In genomic region chr22:39349967-39350802, GRCh38 we compare ENCODE assay signal across 8 cellular contexts. TPM values are rescaled to one million over a fixed set of nuclear protein-coding genes. Genes with fewer than 3 reads are reported as not detected.
DNase-seq lines count a peak whose midpoint lies in the region; ATAC-seq and TF ChIP-seq lines count a peak whose summit lies in the region.

SYNGR1 (plus strand) TSS chr22:39349991; CDS start chr22:39350011, 20 bp downstream.

- H3K9me3 ChIP-seq in AG04450 (ENCODE audit: control insufficient read depth, insufficient read depth, low read length), result no peaks in the 10 kb centered on the region
- no peaks in the 10 kb centered on the region for H3K9me3 ChIP-seq in ascending aorta
- no peaks in the 10 kb centered on the region for H3K9me3 ChIP-seq in iPS-18a (ENCODE audit: control insufficient read depth, low read depth, low read length)
- H3K9me3 ChIP-seq in skeletal muscle tissue (ENCODE audit: control insufficient read depth in 3 of 3, low read length in 3 of 3), result no peaks in the 10 kb centered on the region

- H3K27ac ChIP-seq in AG04450 (ENCODE audit: low read depth, low read length) (no peak within 1 kb of the TSS), ascending aorta (peak within 1 kb of the TSS in 1 of 2 donors; percentile 63), iPS-18a (ENCODE audit: low read length) (no peak within 1 kb of the TSS), skeletal muscle tissue (ENCODE audit: low read depth, low read length) (no peak within 1 kb of the TSS)

- H3K4me1 ChIP-seq in ascending aorta (peaks cover 0 to 2% of the 10 kb centered on the region in 2 donors), iPS-18a (ENCODE audit: control insufficient read depth, low read depth, low read length) (peaks cover 19% of the 10 kb centered on the region), skeletal muscle tissue (ENCODE audit: control insufficient read depth in 3 of 3, insufficient read depth in 3 of 3, low read length in 3 of 3) (peaks cover 7 to 13% (median 12%) of the 10 kb centered on the region in 3 donors)

- peak within 1 kb of the TSS; percentile 58 for H3K9ac ChIP-seq in iPS-18a (ENCODE audit: low read length)
- peak within 1 kb of the TSS; percentile 73 to 85 (median 84) for H3K9ac ChIP-seq in skeletal muscle tissue (ENCODE audit: low read depth in 1 of 3, low read length in 3 of 3)

- H3K36me3 ChIP-seq in ascending aorta (no peaks in the 10 kb centered on the region), iPS-18a (ENCODE audit: control insufficient read depth, low read depth, low read length) (no peaks in the 10 kb centered on the region), skeletal muscle tissue (ENCODE audit: control insufficient read depth in 3 of 3, insufficient read depth in 3 of 3, low read length in 3 of 3) (no peaks in the 10 kb centered on the region)

- H3K4me3 ChIP-seq in AG04450 (ENCODE audit: low read depth, low read length) (peak within 1 kb of the TSS; percentile 74), HFF-Myc (replicated peaks; ENCODE audit: low read depth, low read length) (peak within 1 kb of the TSS; percentile 65), ascending aorta (peak within 1 kb of the TSS; percentile 72 to 96), iPS-18a (ENCODE audit: low read length) (peak within 1 kb of the TSS; percentile 73), skeletal muscle tissue (ENCODE audit: low read length in 3 of 3) (peak within 1 kb of the TSS; percentile 75 to 87 (median 83))

- CTCF ChIA-PET in AG04450 (lab: Charles Lee), result no interaction called here

- TF ChIP-seq CTCF in AG04450 (IDR thresholded peaks at IDR 0.05; ENCODE audit: low read depth, low read length) (peak; percentile 6; the same call in 1 of the 2 replicates), HFF-Myc (IDR thresholded peaks at IDR 0.05; ENCODE audit: low read depth, low read length, missing control alignments) (no peak), ascending aorta (IDR thresholded peaks at IDR 0.05) (no peak)

- POLR2A ChIA-PET in AG04450 (lab: Yijun Ruan, JAX), result interaction anchor here (1.0 to 2.0 kb wide), 2 partner anchors 31 to 170 kb away, joined by 4 to 18 read pairs; partner anchors contain the start of genes ATF4 and RPL3

- ATAC-seq in HG02763 (IDR thresholded peaks at IDR 0.05; ENCODE audit: unreplicated experiment) (no peak), GM19035 (IDR thresholded peaks at IDR 0.05; ENCODE audit: unreplicated experiment) (no peak)

- intact Hi-C loops in ascending aorta (cut with DNase I), result loop anchor here (5.0 kb wide), 1 partner anchor 177 kb away; no protein-coding TSS in a partner anchor

- DNase-seq in AG04450 (ENCODE audit: low read depth, low spot score) (no peak), HFF-Myc (ENCODE audit: extremely low read depth, low read depth) (no peak), ascending aorta (ENCODE audit: low spot score in 2 of 2) (no peak), GM19240 (ENCODE audit: insufficient read length, low spot score) (no peak)

- H3K27me3 ChIP-seq in AG04450 (ENCODE audit: control insufficient read depth, insufficient read depth, low read length) (peaks cover 2% of the 10 kb centered on the region), ascending aorta (no peaks in the 10 kb centered on the region), iPS-18a (ENCODE audit: control insufficient read depth, insufficient read depth, low read length) (peaks cover 14% of the 10 kb centered on the region), skeletal muscle tissue (ENCODE audit: control insufficient read depth in 3 of 3, insufficient read depth in 3 of 3, low read length in 3 of 3) (no peaks in the 10 kb centered on the region)

RNA-seq across cellular contexts. Expression of gene SYNGR1, which starts in this region (rescaled TPM):
- polyA plus RNA-seq in AG04450 (2011; rRNA removed), result 20.8 and 31.7 TPM in 2 replicates
- 7.8 and 10.0 TPM in 2 replicates for polyA minus RNA-seq in AG04450 (2011; rRNA and poly(A)+ RNA removed)
- total RNA-seq in ascending aorta (2.2 TPM), skeletal muscle tissue (5.7 TPM)
